12 cellular contexts compared by ENCODE assay signal in the genomic region with DNA sequence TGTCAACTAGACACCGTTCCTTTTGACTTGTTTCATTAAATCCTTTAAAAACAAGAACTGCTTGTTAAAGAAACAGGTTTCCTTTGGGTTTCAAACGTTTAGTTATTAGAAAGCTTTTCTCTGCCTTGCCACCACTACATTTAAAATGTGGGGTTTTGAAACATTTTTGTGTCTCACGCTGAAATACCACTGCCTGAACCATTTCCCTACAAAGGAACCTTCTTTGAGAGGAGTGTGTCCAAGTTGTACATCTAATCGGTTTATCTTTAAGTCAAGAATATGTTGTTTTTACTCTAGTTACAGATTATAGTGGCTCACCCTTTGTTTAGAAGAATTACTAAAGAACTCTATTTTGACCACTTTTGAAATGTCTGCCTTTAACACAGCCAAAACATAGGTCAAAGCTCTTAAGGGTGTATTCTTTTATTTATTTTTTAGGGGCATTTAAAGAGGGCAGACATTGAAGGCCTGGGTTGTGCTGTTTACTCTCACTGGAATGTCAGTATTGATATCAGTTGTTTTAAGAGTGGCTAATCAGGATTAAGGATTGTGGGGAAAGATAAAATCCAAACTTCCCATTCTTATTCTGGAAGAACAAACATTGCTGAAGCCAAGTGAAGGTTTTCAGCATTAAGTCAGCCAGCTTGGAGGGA.
DNase-seq lines count a peak whose midpoint lies in the region; ATAC-seq and TF ChIP-seq lines count a peak whose summit lies in the region.
"Had no signal": no experiment of that assay in that cellular context is flagged by ENCODE, and none has a peak within 500 bp of the region (broad histone marks: within the 10 kb centered on the region; RNA-seq: fewer than 3 reads in every experiment).

No MANE protein-coding gene starts in this region.

- peaks cover 5% of the 10 kb centered on the region; the same call in 1 of the 2 replicates for H3K79me2 ChIP-seq in GM23338 (replicated peaks; ENCODE audit: insufficient read depth)

- TF ChIP-seq CTCF in spleen (IDR thresholded peaks at IDR 0.05 in 8 of 11, conservative IDR thresholded peaks at IDR 0.05 in 3 of 11) (no peak), GM23338 (conservative IDR thresholded peaks at IDR 0.05; ENCODE audit: low read depth in 2 of 2) (no peak)

- ATAC-seq in activated T-helper 17 cell treated with anti-CD3 and anti-CD28 coated beads, Interleukin-2, amount 50 U/mL, for 72 hours (replicated peaks), result no peak
- ATAC-seq in GM18511 (IDR thresholded peaks at IDR 0.05; ENCODE audit: unreplicated experiment) (no peak), HG03520 (IDR thresholded peaks at IDR 0.05; ENCODE audit: unreplicated experiment) (no peak), GM23338 (no peak)

- no peaks in the 10 kb centered on the region; the same call in 1 of the 2 replicates for H4K20me1 ChIP-seq in GM23338 (replicated peaks; ENCODE audit: insufficient read depth)

- no peaks in the 10 kb centered on the region for H3K9me3 ChIP-seq in spleen

- peaks cover 7% of the 10 kb centered on the region for H3K36me3 Mint-ChIP-seq in T-helper 1 cell treated with Interleukin-12 subunit alpha and Interleukin-12 subunit beta and Interleukin-4 antibody, amounts not matched to agents 30 μg/mL and 1 μg/mL, for 36 hours (ENCODE audit: low read depth)
- H3K36me3 Mint-ChIP-seq in activated T-helper 17 cell treated with anti-CD3 and anti-CD28 coated beads, Interleukin-2, amount 50 U/mL, for 72 hours (ENCODE audit: low read depth), result peaks cover 53% of the 10 kb centered on the region
- no peaks in the 10 kb centered on the region; the same call in 2 of the 3 replicates for H3K36me3 Mint-ChIP-seq in GM23338 (ENCODE audit: low read depth)

- H3K9me3 Mint-ChIP-seq in T-helper 1 cell treated with Interleukin-12 subunit alpha and Interleukin-12 subunit beta and Interleukin-4 antibody, amounts not matched to agents 30 μg/mL and 1 μg/mL, for 36 hours, result no peaks in the 10 kb centered on the region
- no peaks in the 10 kb centered on the region for H3K9me3 Mint-ChIP-seq in activated T-helper 17 cell treated with anti-CD3 and anti-CD28 coated beads, Interleukin-2, amount 50 U/mL, for 72 hours
- no peaks in the 10 kb centered on the region for H3K9me3 Mint-ChIP-seq in GM23338

- intact Hi-C loops in spleen (cut with DNase I; ENCODE audit: low total_unique reads), result no loop called here

- H3K27me3 ChIP-seq in spleen (replicated peaks in 1 of 7) (no peaks in the 10 kb centered on the region), GM23338 (ENCODE audit: insufficient read depth) (no peaks in the 10 kb centered on the region)

- no peaks in the 10 kb centered on the region for H3K27me3 Mint-ChIP-seq in T-helper 1 cell treated with Interleukin-12 subunit alpha and Interleukin-12 subunit beta and Interleukin-4 antibody, amounts not matched to agents 30 μg/mL and 1 μg/mL, for 36 hours (ENCODE audit: low read depth)
- H3K27me3 Mint-ChIP-seq in activated T-helper 17 cell treated with anti-CD3 and anti-CD28 coated beads, Interleukin-2, amount 50 U/mL, for 72 hours, result no peaks in the 10 kb centered on the region
- H3K27me3 Mint-ChIP-seq in GM23338 (ENCODE audit: insufficient read depth, low read depth, poor library complexity), result peaks cover 5% of the 10 kb centered on the region

- peak overlapping the region; percentile 56 for H3K27ac Mint-ChIP-seq in T-helper 1 cell treated with Interleukin-12 subunit alpha and Interleukin-12 subunit beta and Interleukin-4 antibody, amounts not matched to agents 30 μg/mL and 1 μg/mL, for 36 hours
- H3K27ac Mint-ChIP-seq in activated T-helper 17 cell treated with anti-CD3 and anti-CD28 coated beads, Interleukin-2, amount 50 U/mL, for 72 hours, result peak overlapping the region; percentile 99
- no peak overlapping the region for H3K27ac Mint-ChIP-seq in GM23338

- peaks cover 58% of the 10 kb centered on the region for H3K4me1 Mint-ChIP-seq in T-helper 1 cell treated with Interleukin-12 subunit alpha and Interleukin-12 subunit beta and Interleukin-4 antibody, amounts not matched to agents 30 μg/mL and 1 μg/mL, for 36 hours (ENCODE audit: low read depth)
- H3K4me1 Mint-ChIP-seq in activated T-helper 17 cell treated with anti-CD3 and anti-CD28 coated beads, Interleukin-2, amount 50 U/mL, for 72 hours, result peaks cover 58% of the 10 kb centered on the region
- H3K4me1 Mint-ChIP-seq in GM23338, result peaks cover 18% of the 10 kb centered on the region

- H3K36me3 ChIP-seq in spleen (peaks cover 0 to 7% (median 0%) of the 10 kb centered on the region in 6 donors), GM23338 (ENCODE audit: insufficient read depth) (no peaks in the 10 kb centered on the region; the same call in 1 of the 2 replicates)

- no peak overlapping the region for H2AFZ ChIP-seq in GM23338

- DNase-seq in T-helper 1 cell (no peak), fibroblast of peridontal ligament (ENCODE audit: extremely low read depth) (peak; percentile 48), spleen (no peak), GM23338 (ENCODE audit: low spot score) (no peak)
- DNase-seq: 8988T, DND-41, NCI-H524, SW 1271 had no signal

- H3K4me1 ChIP-seq in spleen (peaks cover 8 to 79% (median 54%) of the 10 kb centered on the region in 6 donors), GM23338 (ENCODE audit: insufficient read depth) (no peaks in the 10 kb centered on the region; the same call in 1 of the 2 replicates)

- no peak overlapping the region for H3K4me3 ChIP-seq in spleen
- no peak overlapping the region for H3K4me3 ChIP-seq in GM23338

- WGBS in spleen, 5 donors, result 67 to 72% (median 69%) methylated on average over 4 of the region's 4 CpGs

- no peak for TF ChIP-seq POLR2A in spleen (IDR thresholded peaks at IDR 0.05)

- no peak overlapping the region for H3K4me3 Mint-ChIP-seq in T-helper 1 cell treated with Interleukin-12 subunit alpha and Interleukin-12 subunit beta and Interleukin-4 antibody, amounts not matched to agents 30 μg/mL and 1 μg/mL, for 36 hours
- peak overlapping the region; percentile 80 for H3K4me3 Mint-ChIP-seq in activated T-helper 17 cell treated with anti-CD3 and anti-CD28 coated beads, Interleukin-2, amount 50 U/mL, for 72 hours
- no peak overlapping the region for H3K4me3 Mint-ChIP-seq in GM23338

- H3K27ac ChIP-seq in spleen (peak overlapping the region in 5 of 8 donors; percentile 10 to 82 (median 63)), GM23338 (ENCODE audit: low read depth) (no peak overlapping the region)

- no peaks in the 10 kb centered on the region for H3F3A ChIP-seq in GM23338 (replicated peaks; ENCODE audit: low read depth)

- H3K4me2 ChIP-seq in GM23338, result no peak overlapping the region

- H3K9me2 ChIP-seq in GM23338 (ENCODE audit: insufficient read depth), result no peaks in the 10 kb centered on the region

TF ChIP-seq in GM23338, 12 proteins besides CTCF, POLR2A, EP300 and RAD21 (continues in another document):
- no peak for TF ChIP-seq ZNF331 (CRISPR knock-in tag; IDR thresholded peaks at IDR 0.05; ENCODE audit: low read depth)
- TF ChIP-seq CREB1 (CRISPR knock-in tag; IDR thresholded peaks at IDR 0.05; ENCODE audit: low read depth), result no peak
- TF ChIP-seq EZH2phosphoT487 (IDR thresholded peaks at IDR 0.05; ENCODE audit: unreplicated experiment), result no peak
